28 cellular contexts compared by ENCODE assay signal in genomic region chr7:72544486-72544885, GRCh38.
"Had no signal": no experiment of that assay in that cellular context is flagged by ENCODE, and none has a peak within 500 bp of the region (broad histone marks: within the 10 kb centered on the region; RNA-seq: fewer than 3 reads in every experiment).

No MANE protein-coding gene starts in this region.

- H2AFZ ChIP-seq: parathyroid adenoma had no signal

- H3K9me3 Mint-ChIP-seq: natural killer cell; stimulated activated effector memory CD8-positive, alpha-beta T cell treated with anti-CD3 and anti-CD28 coated beads, Interleukin-12 subunit alpha, Interleukin-12 subunit beta, amount 100 ng/mL, for 72 hours; stimulated activated naive CD8-positive, alpha-beta T cell treated with anti-CD3 and anti-CD28 coated beads, Interleukin-15, Interleukin-2, amounts not matched to agents 100 ng/mL and 50 ng/mL, for 24 hours had no signal

- H3K4me3 ChIP-seq: psoas muscle, right lobe of liver, sigmoid colon, stomach, thoracic aorta, thyroid gland, tibial nerve, upper lobe of left lung, vagina had no signal

- FAIRE-seq: small intestine, urothelium cell line had no signal

- H3K36me3 Mint-ChIP-seq: natural killer cell; stimulated activated effector memory CD8-positive, alpha-beta T cell treated with anti-CD3 and anti-CD28 coated beads, Interleukin-12 subunit alpha, Interleukin-12 subunit beta, amount 100 ng/mL, for 72 hours; stimulated activated naive B cell treated with anti-CD40 and anti-IgM and Interleukin-4, amounts not matched to agents 10 μg/mL and 1 μg/mL and 100 μg/mL, for 72 hours had no signal

- H3K36me3 ChIP-seq: neutrophil, right lobe of liver, sigmoid colon, stomach, thoracic aorta, thyroid gland, tibial nerve, upper lobe of left lung, vagina had no signal

- DNase-seq: natural killer cell; nucleus accumbens; posterior cingulate gyrus; psoas muscle; right cardiac atrium; right lobe of liver; sigmoid colon; small intestine; stimulated activated CD4-positive, alpha-beta T cell treated with anti-CD3 and anti-CD28 coated beads, Interleukin-15, amount 100 ng/mL, for 24 hours; stimulated activated CD4-positive, alpha-beta T cell treated with anti-CD3 and anti-CD28 coated beads, Interleukin-2, amount 100 ng/mL, for 24 hours; stimulated activated CD4-positive, alpha-beta T cell treated with anti-CD3 and anti-CD28 coated beads, Interleukin-2, amount 100 ng/mL, for 48 hours; stimulated activated CD4-positive, alpha-beta T cell treated with anti-CD3 and anti-CD28 coated beads, Interleukin-4, amount 100 ng/mL, for 24 hours; stimulated activated naive B cell treated with anti-CD40 and anti-IgM and Interleukin-4, amounts not matched to agents 10 μg/mL and 1 μg/mL and 100 μg/mL, for 72 hours; stimulated activated naive CD4-positive, alpha-beta T cell treated with Interleukin-2 at 50 U/mL for 16 hours; stomach; thyroid gland; trophoblast cell; upper lobe of left lung had no signal

- H3K4me1 Mint-ChIP-seq: nephron; stimulated activated naive B cell treated with anti-CD40 and anti-IgM and Interleukin-4, amounts not matched to agents 10 μg/mL and 1 μg/mL and 100 μg/mL, for 72 hours had no signal

- H3K27me3 Mint-ChIP-seq: stimulated activated naive CD8-positive, alpha-beta T cell treated with anti-CD3 and anti-CD28 coated beads, Interleukin-15, Interleukin-2, amounts not matched to agents 100 ng/mL and 50 ng/mL, for 24 hours had no signal

- H3K27me3 ChIP-seq: neutrophil, right lobe of liver, sigmoid colon, stomach, thyroid gland, tibial nerve, upper lobe of left lung, vagina had no signal

- H3K4me3 Mint-ChIP-seq: natural killer cell; nephron; stimulated activated effector memory CD8-positive, alpha-beta T cell treated with anti-CD3 and anti-CD28 coated beads, Interleukin-12 subunit alpha, Interleukin-12 subunit beta, amount 100 ng/mL, for 72 hours; stimulated activated naive B cell treated with anti-CD40 and anti-IgM and Interleukin-4, amounts not matched to agents 10 μg/mL and 1 μg/mL and 100 μg/mL, for 72 hours; stimulated activated naive CD8-positive, alpha-beta T cell treated with anti-CD3 and anti-CD28 coated beads, Interleukin-15, Interleukin-2, amounts not matched to agents 100 ng/mL and 50 ng/mL, for 24 hours had no signal

- H3K79me2 ChIP-seq: parathyroid adenoma had no signal

- H3K9ac ChIP-seq: parathyroid adenoma had no signal

- H3K4me1 ChIP-seq: parathyroid adenoma, psoas muscle, right lobe of liver, sigmoid colon, stomach, thyroid gland, tibial nerve, upper lobe of left lung, vagina had no signal

- H3K27ac Mint-ChIP-seq: natural killer cell; nephron; progenitor cell of endocrine pancreas; stimulated activated effector memory CD8-positive, alpha-beta T cell treated with anti-CD3 and anti-CD28 coated beads, Interleukin-12 subunit alpha, Interleukin-12 subunit beta, amount 100 ng/mL, for 72 hours; stimulated activated naive B cell treated with anti-CD40 and anti-IgM and Interleukin-4, amounts not matched to agents 10 μg/mL and 1 μg/mL and 100 μg/mL, for 72 hours; stimulated activated naive CD8-positive, alpha-beta T cell treated with anti-CD3 and anti-CD28 coated beads, Interleukin-15, Interleukin-2, amounts not matched to agents 100 ng/mL and 50 ng/mL, for 24 hours had no signal

- H3K9me3 ChIP-seq: neutrophil, psoas muscle, right lobe of liver, sigmoid colon, stomach, thoracic aorta, thyroid gland, upper lobe of left lung, vagina had no signal

- H3K27ac ChIP-seq: neutrophil, parathyroid adenoma, psoas muscle, right lobe of liver, sigmoid colon, stomach, thoracic aorta, thyroid gland, tibial nerve, upper lobe of left lung, vagina had no signal
